ENCODE assay signal across 1 cellular context in genomic region chr5:65292196-65292595, GRCh38.
TF ChIP-seq lines count a peak whose summit lies in the region.

No MANE protein-coding gene starts in this region.

TF ChIP-seq in IMR-90, 13 proteins besides CTCF, POLR2A, EP300 and RAD21 (continued from another document):
- no peak for TF ChIP-seq ELK1 (IDR thresholded peaks at IDR 0.05; ENCODE audit: borderline replicate concordance, low read depth, low read length)
- TF ChIP-seq CEBPB (IDR thresholded peaks at IDR 0.05; ENCODE audit: low read depth, low read length): no peak
- no peak for TF ChIP-seq BHLHE40 (IDR thresholded peaks at IDR 0.05; ENCODE audit: low read depth, low read length)
- TF ChIP-seq, protein P1, sequence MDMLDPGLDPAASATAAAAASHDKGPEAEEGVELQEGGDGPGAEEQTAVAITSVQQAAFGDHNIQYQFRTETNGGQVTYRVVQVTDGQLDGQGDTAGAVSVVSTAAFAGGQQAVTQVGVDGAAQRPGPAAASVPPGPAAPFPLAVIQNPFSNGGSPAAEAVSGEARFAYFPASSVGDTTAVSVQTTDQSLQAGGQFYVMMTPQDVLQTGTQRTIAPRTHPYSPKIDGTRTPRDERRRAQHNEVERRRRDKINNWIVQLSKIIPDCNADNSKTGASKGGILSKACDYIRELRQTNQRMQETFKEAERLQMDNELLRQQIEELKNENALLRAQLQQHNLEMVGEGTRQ (IDR thresholded peaks at IDR 0.05; ENCODE audit: low read depth, low read length): no peak
- TF ChIP-seq FOS (IDR thresholded peaks at IDR 0.05; ENCODE audit: low read depth, low read length): no peak
- TF ChIP-seq NFE2L2 (IDR thresholded peaks at IDR 0.05; ENCODE audit: low read depth, low read length): no peak
- TF ChIP-seq RFX5 (IDR thresholded peaks at IDR 0.05; ENCODE audit: low read depth, low read length): no peak
- no peak for TF ChIP-seq MXI1 (IDR thresholded peaks at IDR 0.05; ENCODE audit: borderline replicate concordance, low read depth, low read length)
